ENCODE assay signal across 1 cellular context in the genomic region with DNA sequence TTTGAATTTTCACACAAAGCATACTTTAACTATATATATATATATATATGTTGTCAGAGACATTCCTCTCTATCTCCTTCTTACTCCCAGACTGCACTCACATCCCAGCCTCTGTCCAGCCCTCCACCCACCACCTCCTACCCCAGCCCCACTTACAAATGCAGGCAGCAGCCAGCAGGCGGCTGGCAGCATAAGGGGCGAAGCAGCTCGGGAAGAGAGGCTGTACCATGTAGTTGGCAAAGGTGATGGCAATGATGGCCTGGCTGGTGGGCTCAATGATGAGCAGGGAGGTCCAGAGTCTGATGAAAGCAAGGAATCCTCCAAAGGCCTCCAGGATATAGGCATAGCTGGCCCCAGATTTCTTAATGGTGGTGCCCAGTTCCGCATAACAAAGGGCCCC.
TF ChIP-seq lines count a peak whose summit lies in the region.

No MANE protein-coding gene starts in this region.

TF ChIP-seq in IMR-90, 13 proteins besides CTCF, POLR2A, EP300 and RAD21:
- TF ChIP-seq, protein P1, sequence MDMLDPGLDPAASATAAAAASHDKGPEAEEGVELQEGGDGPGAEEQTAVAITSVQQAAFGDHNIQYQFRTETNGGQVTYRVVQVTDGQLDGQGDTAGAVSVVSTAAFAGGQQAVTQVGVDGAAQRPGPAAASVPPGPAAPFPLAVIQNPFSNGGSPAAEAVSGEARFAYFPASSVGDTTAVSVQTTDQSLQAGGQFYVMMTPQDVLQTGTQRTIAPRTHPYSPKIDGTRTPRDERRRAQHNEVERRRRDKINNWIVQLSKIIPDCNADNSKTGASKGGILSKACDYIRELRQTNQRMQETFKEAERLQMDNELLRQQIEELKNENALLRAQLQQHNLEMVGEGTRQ (IDR thresholded peaks at IDR 0.05; ENCODE audit: low read depth, low read length), result no peak
- TF ChIP-seq ELK1 (IDR thresholded peaks at IDR 0.05; ENCODE audit: borderline replicate concordance, low read depth, low read length) (no peak), MAZ (IDR thresholded peaks at IDR 0.05; ENCODE audit: borderline replicate concordance, low read depth, low read length) (no peak), NFE2L2 (IDR thresholded peaks at IDR 0.05; ENCODE audit: low read depth, low read length) (no peak), SMC3 (IDR thresholded peaks at IDR 0.05; ENCODE audit: low read depth, low read length) (no peak), BHLHE40 (IDR thresholded peaks at IDR 0.05; ENCODE audit: low read depth, low read length) (no peak), MAFK (IDR thresholded peaks at IDR 0.05; ENCODE audit: low read depth, low read length) (no peak), MXI1 (IDR thresholded peaks at IDR 0.05; ENCODE audit: borderline replicate concordance, low read depth, low read length) (no peak), RCOR1 (IDR thresholded peaks at IDR 0.05; ENCODE audit: insufficient replicate concordance, low read length) (no peak), CHD1 (IDR thresholded peaks at IDR 0.05; ENCODE audit: low read depth, low read length) (no peak), FOS (IDR thresholded peaks at IDR 0.05; ENCODE audit: low read depth, low read length) (no peak), RFX5 (IDR thresholded peaks at IDR 0.05; ENCODE audit: low read depth, low read length) (no peak), CEBPB (IDR thresholded peaks at IDR 0.05; ENCODE audit: low read depth, low read length) (no peak)
TF ChIP-seq in IMR-90: peak in this region for 0.
